In the genomic region with DNA sequence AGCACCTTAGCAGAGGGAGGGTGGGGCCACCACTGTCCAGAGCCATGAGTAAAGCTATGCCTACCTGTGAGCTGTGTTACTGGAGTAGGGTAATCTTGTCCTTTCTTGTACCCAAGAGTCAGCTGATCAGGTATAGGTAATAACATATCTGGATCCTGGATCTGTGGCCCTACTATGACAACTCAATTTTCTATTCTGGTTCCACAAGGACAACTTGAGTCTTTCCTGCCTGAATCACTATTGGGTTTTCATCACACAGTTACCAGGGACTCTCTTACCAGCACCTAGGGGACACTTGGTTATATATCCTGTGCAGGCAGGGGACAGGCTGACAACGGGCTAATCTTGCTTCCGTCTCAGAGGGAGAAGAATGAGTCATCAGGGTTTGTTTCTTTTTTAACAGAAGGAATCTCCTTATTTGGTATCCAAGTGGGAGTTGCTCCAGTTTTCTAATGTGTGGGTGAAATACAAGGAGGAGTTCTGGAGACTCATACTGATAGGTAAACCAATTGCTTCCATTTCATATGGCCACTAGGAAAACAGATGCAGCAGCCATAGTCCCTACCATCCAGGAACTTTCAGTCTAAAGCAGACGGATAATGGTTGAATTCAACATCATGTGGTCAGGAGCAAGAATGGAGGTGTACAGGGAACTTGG, we compare ENCODE assay signal across 8 cellular contexts. TPM values are rescaled to one million over a fixed set of nuclear protein-coding genes. Genes with fewer than 3 reads are reported as not detected.
DNase-seq lines count a peak whose midpoint lies in the region; ATAC-seq and TF ChIP-seq lines count a peak whose summit lies in the region.

No MANE protein-coding gene starts in this region.

- no peak for TF ChIP-seq EP300 in suprapubic skin (IDR thresholded peaks at IDR 0.05)

- TF ChIP-seq POLR2A in suprapubic skin (IDR thresholded peaks at IDR 0.05), result no peak

- BruUV-seq in OCI-LY7 (replicated peaks; lab: Mats Ljungman, UMichigan), result no TSS peak

- no peak overlapping the region for H3K4me3 ChIP-seq in suprapubic skin
- H3K4me3 ChIP-seq in OCI-LY7 (ENCODE audit: low read depth, low read length, poor library complexity, severe bottlenecking), result no peak overlapping the region

- POLR2A ChIA-PET in OCI-LY7 (lab: Charles Lee), result no interaction called here

- no peak overlapping the region for H3K4me2 ChIP-seq in OCI-LY7 (ENCODE audit: low read length)

- TF ChIP-seq CTCF in suprapubic skin (IDR thresholded peaks at IDR 0.05), result no peak
- TF ChIP-seq CTCF in OCI-LY7 (conservative IDR thresholded peaks at IDR 0.05; ENCODE audit: low read length), result no peak

- 25% methylated on average over 3 of the region's 3 CpGs for WGBS in suprapubic skin

- H3K4me1 ChIP-seq in suprapubic skin (peaks cover 56% of the 10 kb centered on the region), OCI-LY7 (ENCODE audit: insufficient read depth, low read length, poor library complexity, severe bottlenecking) (peaks cover 14% of the 10 kb centered on the region)

- CTCF ChIA-PET in OCI-LY7 (lab: Charles Lee; ENCODE audit: unreplicated experiment), result no interaction called here

- H2AFZ ChIP-seq in OCI-LY7 (ENCODE audit: low read length), result no peak overlapping the region

- H3K27ac ChIP-seq in suprapubic skin (peak overlapping the region; percentile 19), OCI-LY7 (ENCODE audit: low read depth, low read length, poor library complexity, severe bottlenecking) (no peak overlapping the region)

- peaks cover 16% of the 10 kb centered on the region; the same call in 1 of the 2 replicates for H4K20me1 ChIP-seq in OCI-LY7 (ENCODE audit: insufficient read depth, low read length)

- H3K79me2 ChIP-seq in OCI-LY7 (ENCODE audit: insufficient read depth, low read depth, low read length), result peaks cover 100% of the 10 kb centered on the region

- H3K36me3 ChIP-seq in suprapubic skin (peaks cover 11% of the 10 kb centered on the region), OCI-LY7 (ENCODE audit: insufficient read depth, low read length) (peaks cover 99% of the 10 kb centered on the region)

- intact Hi-C loops in OCI-LY7 (cut with micrococcal nuclease; ENCODE audit: unreplicated experiment), result no loop called here

- no peaks in the 10 kb centered on the region for H3K27me3 ChIP-seq in suprapubic skin

- H3K9me2 ChIP-seq in OCI-LY7 (ENCODE audit: insufficient read depth, low read length), result no peaks in the 10 kb centered on the region

- H3K9me3 ChIP-seq in suprapubic skin (no peaks in the 10 kb centered on the region), OCI-LY7 (ENCODE audit: low read length) (peaks cover 41% of the 10 kb centered on the region; the same call in 1 of the 2 replicates)

- ATAC-seq in GM19023 (IDR thresholded peaks at IDR 0.05; ENCODE audit: unreplicated experiment), result peak; percentile 40
- no peak for ATAC-seq in GM19035 (IDR thresholded peaks at IDR 0.05; ENCODE audit: unreplicated experiment)

- DNase-seq in A172 (ENCODE audit: low spot score), result peak; percentile 94
- DNase-seq in M059J (ENCODE audit: low read depth), result peak; percentile 90
- peak; percentile 29 for DNase-seq in amniotic stem cell (lab: John Stamatoyannopoulos, UW)
- DNase-seq in iris pigment epithelial cell (ENCODE audit: low read depth), result peak; percentile 85
- DNase-seq in suprapubic skin (ENCODE audit: low spot score in 2 of 2), result no peak
- no peak for DNase-seq in OCI-LY7 (ENCODE audit: low spot score)

RNA-seq across cellular contexts. Expression of gene ZNF267, which starts 6.8 kb away (rescaled TPM):
- total RNA-seq in A172 (2014; rRNA removed; shearing (Covaris generic)), result 14.3 and 18.6 TPM in 2 replicates
- 11.4 and 23.2 TPM in 2 replicates for total RNA-seq in M059J (2014; rRNA removed; shearing (Covaris generic))
- total RNA-seq in suprapubic skin, result 10 to 100 TPM in 3 of 4 donors, 1 to 10 TPM in 1; 7.7 to 13.2 (median 11.3) TPM
- total RNA-seq in OCI-LY7 (2014; rRNA removed; shearing (Covaris generic)), result 23.3 and 23.5 TPM in 2 replicates
- total RNA-seq in OCI-LY7 (2022), result 38.8 and 41.9 TPM in 2 replicates

Comparison
In these comparisons a context has a peak if more than half of its experiments do, and no peak if none do; other contexts are left out.
1. DNase-seq: peak in A172 (single experiment), M059J (single experiment), amniotic stem cell (single experiment) and iris pigment epithelial cell (single experiment); none in suprapubic skin (0 of 2) and OCI-LY7 (single experiment).